8 cellular contexts compared by ENCODE assay signal in genomic region chr4:15006416-15007024, GRCh38. TPM values are rescaled to one million over a fixed set of nuclear protein-coding genes. Genes with fewer than 3 reads are reported as not detected.
A peak's percentile ranks its signal among the peaks of the same experiment; 100 is the strongest.
DNase-seq lines count a peak whose midpoint lies in the region; ATAC-seq and TF ChIP-seq lines count a peak whose summit lies in the region.

No MANE protein-coding gene starts in this region.

- no peak for DNase-seq in heart left ventricle
- DNase-seq in cardiac septum (ENCODE audit: low spot score): no peak
- DNase-seq in T-helper 2 cell treated with Interferon-gamma antibody and Interleukin-4, amounts not matched to agents 5 μg/mL and 100 μg/mL, for 36 hours (ENCODE audit: low spot score): no peak
- DNase-seq in glutamatergic neuron: no peak
- DNase-seq in type B pancreatic cell (ENCODE audit: extremely low spot score, unreplicated experiment): no peak
- no peak for DNase-seq in NCI-H2029 treated with DMSO at 0.1 percent for 48 hours (lab: John Stamatoyannopoulos, UW)
- DNase-seq in NCI-H187 (lab: John Stamatoyannopoulos, UW): no peak

- H3K27ac Mint-ChIP-seq in T-helper 2 cell treated with Interferon-gamma antibody and Interleukin-4, amounts not matched to agents 5 μg/mL and 100 μg/mL, for 36 hours: peak overlapping the region; percentile 55
- H3K27ac Mint-ChIP-seq in glutamatergic neuron (ENCODE audit: unreplicated experiment) (peak overlapping the region; percentile 48), type B pancreatic cell (peak overlapping the region; percentile 24)

- WGBS in heart left ventricle, 4 donors: 30 to 45% (median 41%) methylated on average over 2 of the region's 2 CpGs

- H3K9me3 Mint-ChIP-seq in T-helper 2 cell treated with Interferon-gamma antibody and Interleukin-4, amounts not matched to agents 5 μg/mL and 100 μg/mL, for 36 hours: no peaks in the 10 kb centered on the region
- H3K9me3 Mint-ChIP-seq in glutamatergic neuron (ENCODE audit: unreplicated experiment) (peaks cover 5% of the 10 kb centered on the region), type B pancreatic cell (no peaks in the 10 kb centered on the region)

- peaks cover 0 to 59% (median 43%) of the 10 kb centered on the region in 12 donors for H3K4me1 ChIP-seq in heart left ventricle

- H3K27me3 Mint-ChIP-seq in T-helper 2 cell treated with Interferon-gamma antibody and Interleukin-4, amounts not matched to agents 5 μg/mL and 100 μg/mL, for 36 hours (ENCODE audit: low read depth): no peaks in the 10 kb centered on the region
- H3K27me3 Mint-ChIP-seq in glutamatergic neuron (ENCODE audit: unreplicated experiment) (peaks cover 5% of the 10 kb centered on the region), type B pancreatic cell (peaks cover 26% of the 10 kb centered on the region)

- intact Hi-C loops in heart left ventricle (cut with DNase I): loop anchor here in 5 of 10 donors (5.0 to 10.0 kb wide), 7 partner anchors 138 to 648 kb away; partner anchors contain the start of genes CC2D2A (in 1 of the 5) and FBXL5 (in 1 of the 5)
- intact Hi-C loops in cardiac septum (cut with DNase I): loop anchor here (10.0 kb wide), 2 partner anchors 648 to 1522 kb away; partner anchors contain the start of genes FBXL5 and RAB28

- H3K4me3 Mint-ChIP-seq in T-helper 2 cell treated with Interferon-gamma antibody and Interleukin-4, amounts not matched to agents 5 μg/mL and 100 μg/mL, for 36 hours: peak overlapping the region; percentile 92
- H3K4me3 Mint-ChIP-seq in glutamatergic neuron (ENCODE audit: unreplicated experiment): peak overlapping the region; percentile 86
- peak overlapping the region; percentile 88 for H3K4me3 Mint-ChIP-seq in type B pancreatic cell

- H3K4me3 ChIP-seq in heart left ventricle: peak overlapping the region in 8 of 12 donors; percentile 73 to 99 (median 94)

- no peak for ATAC-seq in heart left ventricle
- no peak for ATAC-seq in HG02588 (IDR thresholded peaks at IDR 0.05; ENCODE audit: unreplicated experiment)

- peaks cover 27% of the 10 kb centered on the region for H3K36me3 Mint-ChIP-seq in T-helper 2 cell treated with Interferon-gamma antibody and Interleukin-4, amounts not matched to agents 5 μg/mL and 100 μg/mL, for 36 hours (ENCODE audit: low read depth)
- H3K36me3 Mint-ChIP-seq in glutamatergic neuron (ENCODE audit: unreplicated experiment) (peaks cover 6% of the 10 kb centered on the region), type B pancreatic cell (peaks cover 17% of the 10 kb centered on the region)

- TF ChIP-seq CTCF in heart left ventricle (IDR thresholded peaks at IDR 0.05): peak in 8 of 12 donors; percentile 18 to 53 (median 40)
- TF ChIP-seq CTCF in glutamatergic neuron (IDR thresholded peaks at IDR 0.05; ENCODE audit: partially characterized antibody, unreplicated experiment): peak; percentile 60
- TF ChIP-seq CTCF in type B pancreatic cell (conservative IDR thresholded peaks at IDR 0.05): peak; percentile 58

- H3K36me3 ChIP-seq in heart left ventricle: peaks cover 0 to 44% (median 34%) of the 10 kb centered on the region in 9 donors

- H3K27ac ChIP-seq in heart left ventricle: peak overlapping the region in 8 of 12 donors; percentile 98 to 100 (median 100)

- TF ChIP-seq POLR2A in heart left ventricle (IDR thresholded peaks at IDR 0.05): no peak

- peaks cover 31% of the 10 kb centered on the region for H3K4me1 Mint-ChIP-seq in T-helper 2 cell treated with Interferon-gamma antibody and Interleukin-4, amounts not matched to agents 5 μg/mL and 100 μg/mL, for 36 hours (ENCODE audit: low read depth)
- H3K4me1 Mint-ChIP-seq in glutamatergic neuron (ENCODE audit: low read depth, unreplicated experiment) (peaks cover 21% of the 10 kb centered on the region), type B pancreatic cell (ENCODE audit: unreplicated experiment) (peaks cover 4% of the 10 kb centered on the region)

- no peaks in the 10 kb centered on the region for H3K9me3 ChIP-seq in heart left ventricle

- H3K27me3 ChIP-seq in heart left ventricle: no peaks in the 10 kb centered on the region

RNA-seq across cellular contexts. Expression of gene CPEB2, which starts 4.2 kb away (rescaled TPM):
- total RNA-seq in heart left ventricle: 10 to 100 TPM; 11.5 to 26.1 (median 20.3) TPM
- polyA plus RNA-seq in heart left ventricle: 1 to 10 TPM; 4.2 to 4.4 TPM
- 17.7 TPM for total RNA-seq in cardiac septum
- total RNA-seq in glutamatergic neuron (ENCODE audit: unreplicated experiment): 52.6 TPM
- 12.5 and 32.0 TPM in 2 replicates for total RNA-seq in type B pancreatic cell (ENCODE audit: low replicate concordance)
